In the genomic region with DNA sequence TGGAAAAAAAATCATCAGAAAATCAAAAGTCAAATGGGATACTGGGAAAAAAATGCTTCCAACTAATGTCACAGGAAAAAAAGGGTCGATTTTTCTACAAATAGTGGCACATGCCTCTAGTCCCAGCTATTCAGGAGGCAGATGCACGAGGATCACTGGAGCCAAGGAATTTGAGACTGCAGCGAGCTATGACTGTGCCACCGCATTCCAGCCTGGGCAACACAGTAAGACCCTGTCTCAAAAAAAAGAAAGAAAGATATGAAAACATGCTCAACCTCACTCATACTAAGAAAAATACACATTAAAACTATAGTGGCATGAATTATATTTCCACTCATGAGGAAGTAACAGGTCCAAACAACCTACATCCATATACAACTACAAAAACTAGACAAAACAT, we compare ENCODE assay signal across 21 cellular contexts. TPM values are rescaled to one million over a fixed set of nuclear protein-coding genes. Genes with fewer than 3 reads are reported as not detected.
A peak's percentile ranks its signal among the peaks of the same experiment; 100 is the strongest.
DNase-seq lines count a peak whose midpoint lies in the region; ATAC-seq and TF ChIP-seq lines count a peak whose summit lies in the region.
"Had no signal": no experiment of that assay in that cellular context is flagged by ENCODE, and none has a peak within 500 bp of the region (broad histone marks: within the 10 kb centered on the region; RNA-seq: fewer than 3 reads in every experiment).

No MANE protein-coding gene starts in this region.

- DNase-seq in natural killer cell (no peak), midbrain (lab: John Stamatoyannopoulos, UW) (no peak)
- DNase-seq in natural killer cell treated with Interleukin-12 subunit alpha and Interleukin-12 subunit beta and Interleukin-15 and Interleukin-18, amount 100 ng/mL, for 72 hours (ENCODE audit: low spot score): no peak
- no peak for DNase-seq in naive thymus-derived CD4-positive, alpha-beta T cell
- DNase-seq in activated CD4-positive, CD25-positive, alpha-beta regulatory T cell (lab: John Stamatoyannopoulos, UW): no peak
- DNase-seq: DMS79, GM23248, H9, IMR-90, Karpas-422, NCI-H1694 treated with DMSO at 0.1 percent for 48 hours, NCI-H2081 treated with DMSO at 0.1 percent for 48 hours, NCI-H2171 treated with DMSO at 0.1 percent for 48 hours, NCI-H524 treated with DMSO at 0.1 percent for 48 hours, NCI-H82, Peyer's patch, SJCRH30 had no signal

- H3K27ac Mint-ChIP-seq in natural killer cell: peak overlapping the region; percentile 12 to 66
- H3K27ac Mint-ChIP-seq in natural killer cell treated with Interleukin-12 subunit alpha and Interleukin-12 subunit beta and Interleukin-15 and Interleukin-18, amount 100 ng/mL, for 72 hours: peak overlapping the region in 1 of 2 donors; percentile 34
- H3K27ac Mint-ChIP-seq in activated T-helper 17 cell treated with anti-CD3 and anti-CD28 coated beads, Interleukin-2, amount 50 U/mL, for 72 hours: peak overlapping the region; percentile 62
- H3K27ac Mint-ChIP-seq in naive thymus-derived CD4-positive, alpha-beta T cell: peak overlapping the region in 5 of 9 donors; percentile 2 to 73 (median 42)
- H3K27ac Mint-ChIP-seq: B cell had no signal

- no peak overlapping the region for H3K4me3 Mint-ChIP-seq in natural killer cell
- H3K4me3 Mint-ChIP-seq in natural killer cell treated with Interleukin-12 subunit alpha and Interleukin-12 subunit beta and Interleukin-15 and Interleukin-18, amount 100 ng/mL, for 72 hours: no peak overlapping the region
- H3K4me3 Mint-ChIP-seq in activated T-helper 17 cell treated with anti-CD3 and anti-CD28 coated beads, Interleukin-2, amount 50 U/mL, for 72 hours: no peak overlapping the region
- H3K4me3 Mint-ChIP-seq in naive thymus-derived CD4-positive, alpha-beta T cell: peak overlapping the region in 1 of 10 donors; percentile 22
- H3K4me3 Mint-ChIP-seq: B cell, CD14-positive monocyte, H9 had no signal

- H3K27me3 ChIP-seq in naive thymus-derived CD4-positive, alpha-beta T cell (ENCODE audit: control insufficient read depth in 2 of 2, insufficient read depth in 2 of 2, low read length in 2 of 2): no peaks in the 10 kb centered on the region
- H3K27me3 ChIP-seq: Peyer's patch, SJCRH30 had no signal

- H3K27me3 Mint-ChIP-seq in natural killer cell (ENCODE audit: low read depth in 2 of 2): no peaks in the 10 kb centered on the region
- H3K27me3 Mint-ChIP-seq in natural killer cell treated with Interleukin-12 subunit alpha and Interleukin-12 subunit beta and Interleukin-15 and Interleukin-18, amount 100 ng/mL, for 72 hours: no peaks in the 10 kb centered on the region
- H3K27me3 Mint-ChIP-seq in activated T-helper 17 cell treated with anti-CD3 and anti-CD28 coated beads, Interleukin-2, amount 50 U/mL, for 72 hours: no peaks in the 10 kb centered on the region
- H3K27me3 Mint-ChIP-seq in naive thymus-derived CD4-positive, alpha-beta T cell: no peaks in the 10 kb centered on the region
- H3K27me3 Mint-ChIP-seq: B cell had no signal

- H3K36me3 ChIP-seq in naive thymus-derived CD4-positive, alpha-beta T cell (ENCODE audit: control insufficient read depth in 2 of 3, insufficient read depth in 3 of 3, low read length in 3 of 3): no peaks in the 10 kb centered on the region
- H3K36me3 ChIP-seq: Peyer's patch had no signal

- TF ChIP-seq CTCF in natural killer cell (IDR thresholded peaks at IDR 0.05): no peak

- ATAC-seq in natural killer cell: no peak
- ATAC-seq in natural killer cell treated with Interleukin-12 subunit alpha and Interleukin-12 subunit beta and Interleukin-15 and Interleukin-18, amount 100 ng/mL, for 72 hours: no peak
- no peak for ATAC-seq in activated T-helper 17 cell treated with anti-CD3 and anti-CD28 coated beads, Interleukin-2, amount 50 U/mL, for 72 hours (replicated peaks)
- ATAC-seq in naive thymus-derived CD4-positive, alpha-beta T cell: no peak
- no peak for ATAC-seq in GM18867 (IDR thresholded peaks at IDR 0.05; ENCODE audit: unreplicated experiment)

- no peaks in the 10 kb centered on the region for H3K36me3 Mint-ChIP-seq in natural killer cell
- no peaks in the 10 kb centered on the region for H3K36me3 Mint-ChIP-seq in natural killer cell treated with Interleukin-12 subunit alpha and Interleukin-12 subunit beta and Interleukin-15 and Interleukin-18, amount 100 ng/mL, for 72 hours
- H3K36me3 Mint-ChIP-seq in activated T-helper 17 cell treated with anti-CD3 and anti-CD28 coated beads, Interleukin-2, amount 50 U/mL, for 72 hours (ENCODE audit: low read depth): peaks cover 5% of the 10 kb centered on the region
- H3K36me3 Mint-ChIP-seq in naive thymus-derived CD4-positive, alpha-beta T cell: peaks cover 0 to 19% (median 11%) of the 10 kb centered on the region in 5 donors

- intact Hi-C loops in natural killer cell (cut with micrococcal nuclease): no loop called here
- intact Hi-C loops in naive thymus-derived CD4-positive, alpha-beta T cell (cut with micrococcal nuclease): no loop called here

- peaks cover 40 to 54% of the 10 kb centered on the region in 2 donors for H3K4me1 Mint-ChIP-seq in natural killer cell
- H3K4me1 Mint-ChIP-seq in natural killer cell treated with Interleukin-12 subunit alpha and Interleukin-12 subunit beta and Interleukin-15 and Interleukin-18, amount 100 ng/mL, for 72 hours (ENCODE audit: low read depth in 2 of 2): peaks cover 32 to 35% of the 10 kb centered on the region in 2 donors
- H3K4me1 Mint-ChIP-seq in activated T-helper 17 cell treated with anti-CD3 and anti-CD28 coated beads, Interleukin-2, amount 50 U/mL, for 72 hours: peaks cover 22% of the 10 kb centered on the region
- peaks cover 19 to 67% (median 52%) of the 10 kb centered on the region in 7 donors for H3K4me1 Mint-ChIP-seq in naive thymus-derived CD4-positive, alpha-beta T cell

- CTCF ChIA-PET in naive thymus-derived CD4-positive, alpha-beta T cell (lab: Charles Lee): no interaction called here

- POLR2A ChIA-PET in naive thymus-derived CD4-positive, alpha-beta T cell (lab: Charles Lee): no interaction called here

- peaks cover 9 to 11% of the 10 kb centered on the region in 2 donors for H3K4me1 ChIP-seq in naive thymus-derived CD4-positive, alpha-beta T cell (ENCODE audit: control insufficient read depth in 2 of 2, insufficient read depth in 2 of 2, low read length in 2 of 2)
- H3K4me1 ChIP-seq: Peyer's patch, SJCRH30 had no signal

- H3K9me3 ChIP-seq in naive thymus-derived CD4-positive, alpha-beta T cell (ENCODE audit: control insufficient read depth in 2 of 3, low read length in 3 of 3): no peaks in the 10 kb centered on the region
- H3K9me3 ChIP-seq: Peyer's patch, SJCRH30 had no signal

- no peak overlapping the region for H3K27ac ChIP-seq in naive thymus-derived CD4-positive, alpha-beta T cell (ENCODE audit: low read depth, low read length)
- H3K27ac ChIP-seq: GM23248, Peyer's patch, SJCRH30 had no signal

- no peaks in the 10 kb centered on the region for H3K9me3 Mint-ChIP-seq in natural killer cell
- H3K9me3 Mint-ChIP-seq in natural killer cell treated with Interleukin-12 subunit alpha and Interleukin-12 subunit beta and Interleukin-15 and Interleukin-18, amount 100 ng/mL, for 72 hours: no peaks in the 10 kb centered on the region
- no peaks in the 10 kb centered on the region for H3K9me3 Mint-ChIP-seq in activated T-helper 17 cell treated with anti-CD3 and anti-CD28 coated beads, Interleukin-2, amount 50 U/mL, for 72 hours
- H3K9me3 Mint-ChIP-seq in naive thymus-derived CD4-positive, alpha-beta T cell: no peaks in the 10 kb centered on the region
- H3K9me3 Mint-ChIP-seq: CD14-positive monocyte, H9 had no signal

- no peak overlapping the region for H3K4me3 ChIP-seq in naive thymus-derived CD4-positive, alpha-beta T cell (ENCODE audit: low read length)
- H3K4me3 ChIP-seq: GM23248, Peyer's patch, SJCRH30 had no signal

RNA-seq across cellular contexts. Expression of a gene that starts 17.9 kb away (rescaled TPM):
- total RNA-seq in natural killer cell: 10 to 100 TPM; 48.6 to 51.9 (median 51.7) TPM
- total RNA-seq in natural killer cell treated with Interleukin-12 subunit alpha and Interleukin-12 subunit beta and Interleukin-15 and Interleukin-18, amount 100 ng/mL, for 72 hours: 10 to 100 TPM; 68.1 to 69.1 TPM
- 10 to 100 TPM; 44.8 to 74.1 TPM for total RNA-seq in activated T-helper 17 cell treated with anti-CD3 and anti-CD28 coated beads, Interleukin-2, amount 50 U/mL, for 72 hours
- total RNA-seq in naive thymus-derived CD4-positive, alpha-beta T cell: 10 to 100 TPM; 44.5 to 49.2 (median 47.9) TPM
- 10 to 100 TPM; 18.7 to 27.8 TPM for polyA plus RNA-seq in naive thymus-derived CD4-positive, alpha-beta T cell

RNA-seq across cellular contexts. Expression of a gene that starts 46.7 kb away (rescaled TPM):
- total RNA-seq in natural killer cell: 10 to 100 TPM; 24.3 to 36.6 (median 25.7) TPM
- 10 to 100 TPM; 40.4 to 58.8 TPM for total RNA-seq in natural killer cell treated with Interleukin-12 subunit alpha and Interleukin-12 subunit beta and Interleukin-15 and Interleukin-18, amount 100 ng/mL, for 72 hours
- total RNA-seq in activated T-helper 17 cell treated with anti-CD3 and anti-CD28 coated beads, Interleukin-2, amount 50 U/mL, for 72 hours: 10 to 100 TPM; 50.1 to 66.2 TPM
- 10 to 100 TPM; 21.4 to 61.9 (median 45.6) TPM for total RNA-seq in naive thymus-derived CD4-positive, alpha-beta T cell
- 100 to 1,000 TPM; 150 to 169 TPM for polyA plus RNA-seq in naive thymus-derived CD4-positive, alpha-beta T cell
